In genomic region chr21:37077403-37077802, GRCh38 we compare ENCODE assay signal across 23 cellular contexts.
"Had no signal": no experiment of that assay in that cellular context is flagged by ENCODE, and none has a peak within 500 bp of the region (broad histone marks: within the 10 kb centered on the region; RNA-seq: fewer than 3 reads in every experiment).

No MANE protein-coding gene starts in this region.

- H3K9me3 Mint-ChIP-seq: activated T-helper 1 cell treated with anti-CD3 and anti-CD28 coated beads, Interleukin-12 subunit alpha, Interleukin-12 subunit beta, Interleukin-2, Interleukin-4 antibody, amounts not matched to agents 30 ng/mL and 10 ng/mL and 1 ng/mL, durations not matched to agents 14 hours and 24 hours and 36 hours; stimulated activated naive CD8-positive, alpha-beta T cell treated with anti-CD3 and anti-CD28 coated beads, Interleukin-15, Interleukin-2, amounts not matched to agents 100 ng/mL and 50 ng/mL, for 24 hours had no signal

- H3K27me3 ChIP-seq: cardiac muscle cell, foreskin keratinocyte, tibial artery had no signal

- H3K27ac Mint-ChIP-seq: activated CD4-positive, alpha-beta memory T cell treated with anti-CD3 and anti-CD28 coated beads for 36 hours; activated naive CD8-positive, alpha-beta T cell treated with anti-CD3 and anti-CD28 coated beads for 36 hours; activated T-helper 1 cell treated with anti-CD3 and anti-CD28 coated beads, Interleukin-12 subunit alpha, Interleukin-12 subunit beta, Interleukin-2, Interleukin-4 antibody, amounts not matched to agents 30 ng/mL and 10 ng/mL and 1 ng/mL, durations not matched to agents 14 hours and 24 hours and 36 hours; nephron; stimulated activated naive CD8-positive, alpha-beta T cell treated with anti-CD3 and anti-CD28 coated beads, Interleukin-15, Interleukin-2, amounts not matched to agents 100 ng/mL and 50 ng/mL, for 24 hours had no signal

- H3K27ac ChIP-seq: cardiac muscle cell, foreskin keratinocyte, left ventricle myocardium inferior, parathyroid adenoma, tibial artery had no signal

- H3K4me3 Mint-ChIP-seq: activated CD4-positive, alpha-beta memory T cell treated with anti-CD3 and anti-CD28 coated beads for 36 hours; activated naive CD8-positive, alpha-beta T cell treated with anti-CD3 and anti-CD28 coated beads for 36 hours; activated T-helper 1 cell treated with anti-CD3 and anti-CD28 coated beads, Interleukin-12 subunit alpha, Interleukin-12 subunit beta, Interleukin-2, Interleukin-4 antibody, amounts not matched to agents 30 ng/mL and 10 ng/mL and 1 ng/mL, durations not matched to agents 14 hours and 24 hours and 36 hours; mesothelial cell of epicardium; nephron; stimulated activated naive CD8-positive, alpha-beta T cell treated with anti-CD3 and anti-CD28 coated beads, Interleukin-15, Interleukin-2, amounts not matched to agents 100 ng/mL and 50 ng/mL, for 24 hours; T-helper 17 cell had no signal

- H3K4me3 ChIP-seq: cardiac muscle cell, left ventricle myocardium inferior, tibial artery had no signal

- ATAC-seq: foreskin keratinocyte, right cardiac atrium, T-helper 17 cell had no signal

- H3K36me3 ChIP-seq: cardiac muscle cell, left ventricle myocardium inferior, tibial artery had no signal

- DNase-seq: activated CD4-positive, alpha-beta memory T cell treated with anti-CD3 and anti-CD28 coated beads for 36 hours; activated CD4-positive, alpha-beta T cell treated with anti-CD3 and anti-CD28 coated beads for 48 hours; activated gamma-delta T cell treated with Interleukin-2 at 50 U/mL for 16 hours; activated naive CD8-positive, alpha-beta T cell treated with anti-CD3 and anti-CD28 coated beads for 36 hours; amygdala; dermis blood vessel endothelial cell; effector CD8-positive, alpha-beta T cell; foreskin keratinocyte; kidney glomerular epithelial cell; left ventricle myocardium inferior; mammary epithelial cell; stimulated activated CD4-positive, alpha-beta T cell treated with anti-CD3 and anti-CD28 coated beads, Interleukin-12 subunit alpha, Interleukin-12 subunit beta, amount 100 ng/mL, for 4 hours; stimulated activated CD4-positive, alpha-beta T cell treated with anti-CD3 and anti-CD28 coated beads, Interleukin-4, amount 100 ng/mL, for 4 hours; SW 1271; T-helper 17 cell; tibial artery had no signal

- H2AFZ ChIP-seq: parathyroid adenoma had no signal

- H3K4me1 ChIP-seq: foreskin keratinocyte, parathyroid adenoma had no signal

- H3K9ac ChIP-seq: parathyroid adenoma had no signal

- H3K9me3 ChIP-seq: tibial artery had no signal

- H3K27me3 Mint-ChIP-seq: activated CD4-positive, alpha-beta memory T cell treated with anti-CD3 and anti-CD28 coated beads for 36 hours; activated naive CD8-positive, alpha-beta T cell treated with anti-CD3 and anti-CD28 coated beads for 36 hours; stimulated activated naive CD8-positive, alpha-beta T cell treated with anti-CD3 and anti-CD28 coated beads, Interleukin-15, Interleukin-2, amounts not matched to agents 100 ng/mL and 50 ng/mL, for 24 hours; T-helper 17 cell had no signal
